In the genomic region with DNA sequence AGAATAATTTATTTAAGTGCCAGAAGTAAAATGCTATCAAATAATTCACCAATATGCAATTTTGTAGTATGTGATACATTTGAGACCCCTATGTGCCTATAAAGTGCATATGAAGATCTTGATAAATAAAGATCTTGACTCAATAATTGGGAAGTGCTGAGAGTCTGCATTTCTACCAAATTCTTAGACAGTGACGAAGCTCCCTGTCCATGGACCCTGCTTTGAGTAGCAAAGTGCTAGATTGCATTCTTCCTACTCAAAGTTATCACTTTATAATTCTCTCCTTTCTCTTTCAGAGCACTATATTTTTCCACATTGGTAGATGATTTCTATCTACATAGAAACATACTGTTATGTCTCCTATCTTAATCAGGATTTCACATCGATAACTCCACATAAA, we compare ENCODE assay signal across 18 cellular contexts.
A peak's percentile ranks its signal among the peaks of the same experiment; 100 is the strongest.
DNase-seq lines count a peak whose midpoint lies in the region; ATAC-seq and TF ChIP-seq lines count a peak whose summit lies in the region.
"Had no signal": no experiment of that assay in that cellular context is flagged by ENCODE, and none has a peak within 500 bp of the region (broad histone marks: within the 10 kb centered on the region; RNA-seq: fewer than 3 reads in every experiment).

No MANE protein-coding gene starts in this region.

- H3K27me3 Mint-ChIP-seq in HFFc6 (ENCODE audit: insufficient read depth): no peaks in the 10 kb centered on the region
- H3K27me3 Mint-ChIP-seq: B cell, IgD-negative memory B cell had no signal

- DNase-seq in EH (ENCODE audit: low read depth) (peak; percentile 4), HFFc6 (no peak), SW480 (ENCODE audit: low spot score) (no peak), foreskin melanocyte (no peak)
- DNase-seq in activated naive CD4-positive, alpha-beta T cell treated with anti-CD3 and anti-CD28 coated beads, Interleukin-2, amount 50 U/mL, for 72 hours (ENCODE audit: low spot score in 2 of 2): no peak
- DNase-seq: 8988T; Calu3; CD8-positive, alpha-beta T cell; DMS79 treated with DMSO at 0.1 percent for 48 hours; GDM1; HCEC 1CT had no signal

- H3K36me3 Mint-ChIP-seq in HFFc6 (ENCODE audit: low read depth): no peaks in the 10 kb centered on the region
- H3K36me3 Mint-ChIP-seq in activated naive CD4-positive, alpha-beta T cell treated with anti-CD3 and anti-CD28 coated beads, Interleukin-2, amount 50 U/mL, for 72 hours: no peaks in the 10 kb centered on the region
- H3K36me3 Mint-ChIP-seq: CD8-positive, alpha-beta T cell; IgD-negative memory B cell had no signal

- no peak overlapping the region for H3K4me2 ChIP-seq in SU-DHL-6 (ENCODE audit: low read depth, low read length, poor library complexity, severe bottlenecking)
- H3K4me2 ChIP-seq: BLaER1 treated with 17β-estradiol and CSF1 and Interleukin-3, amounts not matched to agents 10 nM and 100 nM; GM23338 had no signal

- H3F3A ChIP-seq in SU-DHL-6 (ENCODE audit: insufficient read depth): no peaks in the 10 kb centered on the region

- no peak overlapping the region for H3K27ac Mint-ChIP-seq in HFFc6
- H3K27ac Mint-ChIP-seq in activated naive CD4-positive, alpha-beta T cell treated with anti-CD3 and anti-CD28 coated beads, Interleukin-2, amount 50 U/mL, for 72 hours: no peak overlapping the region
- H3K27ac Mint-ChIP-seq: B cell; CD8-positive, alpha-beta T cell; GM23338; IgD-negative memory B cell had no signal

- no peaks in the 10 kb centered on the region for H3K9me3 ChIP-seq in SU-DHL-6 (ENCODE audit: insufficient read depth, low read length)
- H3K9me3 ChIP-seq: BLaER1 treated with 17β-estradiol and CSF1 and Interleukin-3, amounts not matched to agents 10 nM and 100 nM had no signal

- no peaks in the 10 kb centered on the region; the same call in 1 of the 2 replicates for H3K9me3 Mint-ChIP-seq in HFFc6
- peaks cover 8 to 9% of the 10 kb centered on the region in 2 donors for H3K9me3 Mint-ChIP-seq in activated naive CD4-positive, alpha-beta T cell treated with anti-CD3 and anti-CD28 coated beads, Interleukin-2, amount 50 U/mL, for 72 hours
- H3K9me3 Mint-ChIP-seq: GM23338 had no signal

- no peaks in the 10 kb centered on the region for H3K9me2 ChIP-seq in SU-DHL-6 (replicated peaks; ENCODE audit: insufficient read depth, low read length)

- no peaks in the 10 kb centered on the region for H3K27me3 ChIP-seq in SU-DHL-6 (ENCODE audit: low read length)
- H3K27me3 ChIP-seq: BLaER1 treated with 17β-estradiol and CSF1 and Interleukin-3, amounts not matched to agents 10 nM and 100 nM had no signal

- H3K4me1 Mint-ChIP-seq in HFFc6 (ENCODE audit: low read depth): peaks cover 7% of the 10 kb centered on the region; the same call in 1 of the 2 replicates
- H3K4me1 Mint-ChIP-seq: B cell, GM23338, IgD-negative memory B cell had no signal

- H3K9ac ChIP-seq in SU-DHL-6 (ENCODE audit: low read length): no peak overlapping the region
- H3K9ac ChIP-seq: BLaER1 treated with 17β-estradiol and CSF1 and Interleukin-3, amounts not matched to agents 10 nM and 100 nM had no signal

- H3K36me3 ChIP-seq in SU-DHL-6 (ENCODE audit: low read length): no peaks in the 10 kb centered on the region
- H3K36me3 ChIP-seq: BLaER1 treated with 17β-estradiol and CSF1 and Interleukin-3, amounts not matched to agents 10 nM and 100 nM had no signal

- H2AFZ ChIP-seq in SU-DHL-6 (ENCODE audit: low read depth, low read length, severe bottlenecking): peak overlapping the region; percentile 25
- H2AFZ ChIP-seq: GM23338 had no signal

- no peak for TF ChIP-seq CTCF in HFFc6 (IDR thresholded peaks at IDR 0.05)
- TF ChIP-seq CTCF in SU-DHL-6 (IDR thresholded peaks at IDR 0.05; ENCODE audit: insufficient read depth, low read length, poor library complexity, severe bottlenecking): no peak

- H3K4me3 Mint-ChIP-seq in HFFc6: peak overlapping the region; percentile 25; the same call in 1 of the 2 replicates
- H3K4me3 Mint-ChIP-seq: B cell; CD8-positive, alpha-beta T cell; GM23338; IgD-negative memory B cell had no signal

- no peak overlapping the region for H3K4me3 ChIP-seq in SU-DHL-6 (ENCODE audit: insufficient read depth, low read length, poor library complexity, severe bottlenecking)
- H3K4me3 ChIP-seq: BLaER1 treated with 17β-estradiol and CSF1 and Interleukin-3, amounts not matched to agents 10 nM and 100 nM; GM23338 had no signal

- H3K27ac ChIP-seq in SU-DHL-6 (ENCODE audit: low read depth, low read length): no peak overlapping the region
- H3K27ac ChIP-seq: BLaER1 treated with 17β-estradiol and CSF1 and Interleukin-3, amounts not matched to agents 10 nM and 100 nM had no signal

- no peaks in the 10 kb centered on the region for H4K20me1 ChIP-seq in SU-DHL-6 (ENCODE audit: low read depth, low read length)
- H4K20me1 ChIP-seq: BLaER1 treated with 17β-estradiol and CSF1 and Interleukin-3, amounts not matched to agents 10 nM and 100 nM had no signal

- ATAC-seq in activated naive CD4-positive, alpha-beta T cell treated with anti-CD3 and anti-CD28 coated beads, Interleukin-2, amount 50 U/mL, for 72 hours: no peak
- ATAC-seq in GM21723 (IDR thresholded peaks at IDR 0.05; ENCODE audit: unreplicated experiment): no peak
- ATAC-seq: CD8-positive, alpha-beta T cell; GM23338; HepG2 had no signal

- H3K79me2 ChIP-seq in SU-DHL-6 (ENCODE audit: insufficient read depth, low read length): no peaks in the 10 kb centered on the region
